Comparison of ENCODE assay signal across 1 cellular context in genomic region chr13:32001392-32001768, GRCh38.
TF ChIP-seq lines count a peak whose summit lies in the region.

No MANE protein-coding gene starts in this region.

TF ChIP-seq in HepG2, 621 proteins besides CTCF, POLR2A, EP300 and RAD21 (continued from another document and continues in another):
- TF ChIP-seq ZNF646 (CRISPR knock-in tag; IDR thresholded peaks at IDR 0.05) = no peak
- TF ChIP-seq ZNF75D (CRISPR knock-in tag; IDR thresholded peaks at IDR 0.05; ENCODE audit: borderline replicate concordance) = no peak
- no peak for TF ChIP-seq ZNF710 (CRISPR knock-in tag; IDR thresholded peaks at IDR 0.05; ENCODE audit: borderline replicate concordance)
- TF ChIP-seq TEAD3 (CRISPR knock-in tag; optimal IDR thresholded peaks at IDR 0.05; ENCODE audit: borderline replicate concordance) = peak; percentile 77
- no peak for TF ChIP-seq BRCA1 (CRISPR knock-in tag; IDR thresholded peaks at IDR 0.05)
- peak; percentile 24 for TF ChIP-seq XRCC5 (optimal IDR thresholded peaks at IDR 0.05; ENCODE audit: low read length)
- TF ChIP-seq MIER2 (CRISPR knock-in tag; IDR thresholded peaks at IDR 0.05) = no peak
- TF ChIP-seq TGIF2 (CRISPR knock-in tag; IDR thresholded peaks at IDR 0.05) = no peak
- TF ChIP-seq RXRB (CRISPR knock-in tag; IDR thresholded peaks at IDR 0.05; ENCODE audit: borderline replicate concordance) = peak; percentile 69; the same call in 1 of the 2 replicates
- TF ChIP-seq ZNF670 (CRISPR knock-in tag; IDR thresholded peaks at IDR 0.05; ENCODE audit: borderline replicate concordance) = no peak
- TF ChIP-seq ZNF143 (CRISPR knock-in tag; IDR thresholded peaks at IDR 0.05) = no peak
- no peak for TF ChIP-seq SP5 (CRISPR knock-in tag; IDR thresholded peaks at IDR 0.05; ENCODE audit: borderline replicate concordance, low read depth)
- TF ChIP-seq USF2 (IDR thresholded peaks at IDR 0.05; ENCODE audit: low read depth, low read length) = no peak
- TF ChIP-seq USF2 (CRISPR knock-in tag; IDR thresholded peaks at IDR 0.05; ENCODE audit: borderline replicate concordance) = no peak
- TF ChIP-seq SIN3A (IDR thresholded peaks at IDR 0.05; ENCODE audit: borderline replicate concordance, low read depth, low read length) = no peak
- no peak for TF ChIP-seq STAT5B (CRISPR knock-in tag; IDR thresholded peaks at IDR 0.05)
- TF ChIP-seq CENPT (CRISPR knock-in tag; IDR thresholded peaks at IDR 0.05; ENCODE audit: low read depth) = no peak
- no peak for TF ChIP-seq PLRG1 (conservative IDR thresholded peaks at IDR 0.05)
- no peak for TF ChIP-seq CBX2 (IDR thresholded peaks at IDR 0.05; ENCODE audit: low read depth, low read length)
- TF ChIP-seq CBX2 (CRISPR knock-in tag; IDR thresholded peaks at IDR 0.05; ENCODE audit: low read depth) = no peak
- TF ChIP-seq HNRNPH1 (optimal IDR thresholded peaks at IDR 0.05; ENCODE audit: low read depth, low read length) = no peak
- TF ChIP-seq ZNF337 (CRISPR knock-in tag; IDR thresholded peaks at IDR 0.05; ENCODE audit: borderline replicate concordance, low read depth) = no peak
- no peak for TF ChIP-seq ZNF296 (CRISPR knock-in tag; conservative IDR thresholded peaks at IDR 0.05)
- TF ChIP-seq ZNF362 (CRISPR knock-in tag; IDR thresholded peaks at IDR 0.05; ENCODE audit: borderline replicate concordance) = no peak
- TF ChIP-seq MEIS1 (CRISPR knock-in tag; IDR thresholded peaks at IDR 0.05; ENCODE audit: borderline replicate concordance) = no peak
- no peak for TF ChIP-seq AGO2 (optimal IDR thresholded peaks at IDR 0.05; ENCODE audit: low read depth, low read length)
- no peak for TF ChIP-seq ZNF292 (CRISPR knock-in tag; IDR thresholded peaks at IDR 0.05; ENCODE audit: borderline replicate concordance, low read depth)
- no peak for TF ChIP-seq YEATS2 (CRISPR knock-in tag; IDR thresholded peaks at IDR 0.05; ENCODE audit: borderline replicate concordance)
- no peak for TF ChIP-seq ZNF674 (CRISPR knock-in tag; IDR thresholded peaks at IDR 0.05; ENCODE audit: low read depth)
- TF ChIP-seq THRA (CRISPR knock-in tag; IDR thresholded peaks at IDR 0.05; ENCODE audit: borderline replicate concordance) = peak; percentile 68; the same call in 1 of the 2 replicates
- TF ChIP-seq ASH2L (IDR thresholded peaks at IDR 0.05; ENCODE audit: insufficient read length, low read depth, low read length) = no peak
- TF ChIP-seq SMC3 (IDR thresholded peaks at IDR 0.05; ENCODE audit: low read length) = peak; percentile 57; the same call in 1 of the 2 replicates
- TF ChIP-seq ARNT (IDR thresholded peaks at IDR 0.05) = no peak
- TF ChIP-seq POGK (CRISPR knock-in tag; conservative IDR thresholded peaks at IDR 0.05) = no peak
- no peak for TF ChIP-seq GTF2F1 (IDR thresholded peaks at IDR 0.05; ENCODE audit: low read length)
- 0 out of 2 replicates have a peak, but pooled peaks have one; percentile 35 for TF ChIP-seq NR2F6 (IDR thresholded peaks at IDR 0.05)
- 0 out of 2 replicates have a peak, but pooled peaks have one; percentile 30 for TF ChIP-seq NR2F6 (CRISPR knock-in tag; IDR thresholded peaks at IDR 0.05)
- no peak for TF ChIP-seq SNAPC2 (CRISPR knock-in tag; IDR thresholded peaks at IDR 0.05)
- no peak for TF ChIP-seq NCOR1 (IDR thresholded peaks at IDR 0.05; ENCODE audit: borderline replicate concordance, low read length)
- no peak for TF ChIP-seq ZKSCAN8 (CRISPR knock-in tag; IDR thresholded peaks at IDR 0.05; ENCODE audit: borderline replicate concordance)
- no peak for TF ChIP-seq NR3C1 (CRISPR knock-in tag; IDR thresholded peaks at IDR 0.05)
- peak; percentile 71 for TF ChIP-seq STAG1 (CRISPR knock-in tag; IDR thresholded peaks at IDR 0.05)
- TF ChIP-seq GATAD2A (CRISPR knock-in tag; IDR thresholded peaks at IDR 0.05) = 0 out of 2 replicates have a peak, but pooled peaks have one; percentile 4
- no peak for TF ChIP-seq CENPX (CRISPR knock-in tag; IDR thresholded peaks at IDR 0.05)
- peak; percentile 79; the same call in 1 of the 2 replicates for TF ChIP-seq ZKSCAN5 (CRISPR knock-in tag; IDR thresholded peaks at IDR 0.05)
- peak; percentile 45; the same call in 1 of the 2 replicates for TF ChIP-seq ARID3A (IDR thresholded peaks at IDR 0.05; ENCODE audit: low read depth, low read length)
- TF ChIP-seq ZNF570 (CRISPR knock-in tag; IDR thresholded peaks at IDR 0.05; ENCODE audit: borderline replicate concordance) = no peak
